ENCODE assay signal across 20 cellular contexts in the genomic region with DNA sequence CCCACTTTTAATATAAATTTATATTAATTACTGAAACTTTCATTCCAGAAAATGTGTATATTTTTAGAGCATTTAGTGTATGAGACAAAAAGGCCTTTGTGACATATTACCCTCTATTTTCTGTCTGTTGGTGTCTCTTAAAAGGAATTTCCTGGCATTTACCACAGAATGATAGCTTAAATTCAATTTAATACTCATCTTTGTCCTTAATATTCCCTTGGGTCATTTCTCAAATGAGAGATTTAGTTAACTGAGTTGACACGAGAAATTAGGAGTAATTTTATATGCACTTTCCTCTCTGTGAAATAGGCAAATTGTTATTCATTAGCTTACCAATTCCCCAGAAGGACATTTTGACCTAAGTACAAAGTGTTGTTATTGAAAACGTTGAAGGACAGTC.
DNase-seq lines count a peak whose midpoint lies in the region; TF ChIP-seq lines count a peak whose summit lies in the region.
"Had no signal": no experiment of that assay in that cellular context is flagged by ENCODE, and none has a peak within 500 bp of the region (broad histone marks: within the 10 kb centered on the region; RNA-seq: fewer than 3 reads in every experiment).

No MANE protein-coding gene starts in this region.

- no TSS peak for BruUV-seq in A673 (replicated peaks; lab: Mats Ljungman, UMichigan)

- H3K4me1 ChIP-seq in A673 (ENCODE audit: insufficient read depth, low read length, poor library complexity, severe bottlenecking): peaks cover 59% of the 10 kb centered on the region
- peaks cover 10% of the 10 kb centered on the region for H3K4me1 ChIP-seq in suprapubic skin
- H3K4me1 ChIP-seq: BE2C, Caco-2 had no signal

- peak overlapping the region; percentile 55 for H3K27ac ChIP-seq in A673 (ENCODE audit: low read depth, low read length, poor library complexity, severe bottlenecking)
- peak overlapping the region; percentile 4 for H3K27ac ChIP-seq in suprapubic skin
- H3K27ac ChIP-seq: 22Rv1, A549, BLaER1 had no signal

- in situ Hi-C loops in SK-MEL-5 (cut with HindIII; ENCODE audit: low pct_unique_long_range_greater_than_20kb, low sequenced_read_pairs): no loop called here

- CTCF ChIA-PET in A673 (lab: Charles Lee): no interaction called here

- no peak overlapping the region for H3K4me3 ChIP-seq in A673 (ENCODE audit: low read depth, low read length, poor library complexity, severe bottlenecking)
- H3K4me3 ChIP-seq in suprapubic skin: no peak overlapping the region
- H3K4me3 ChIP-seq: A549, BLaER1 had no signal

- no peaks in the 10 kb centered on the region for H3K36me3 ChIP-seq in A673 (ENCODE audit: insufficient read depth, low read length, poor library complexity, severe bottlenecking)
- no peaks in the 10 kb centered on the region for H3K36me3 ChIP-seq in suprapubic skin
- H3K36me3 ChIP-seq: BE2C, BLaER1 had no signal

- no peaks in the 10 kb centered on the region for H3K27me3 ChIP-seq in A673 (replicated peaks; ENCODE audit: insufficient read depth, low read depth, low read length, poor library complexity)
- H3K27me3 ChIP-seq in suprapubic skin: no peaks in the 10 kb centered on the region
- H3K27me3 ChIP-seq: BE2C, BLaER1 had no signal

- TF ChIP-seq EP300 in suprapubic skin (IDR thresholded peaks at IDR 0.05): no peak

- TF ChIP-seq CTCF in A673 (conservative IDR thresholded peaks at IDR 0.05; ENCODE audit: low read depth, low read length): no peak
- no peak for TF ChIP-seq CTCF in suprapubic skin (IDR thresholded peaks at IDR 0.05)

- H3K9me3 ChIP-seq in A673 (ENCODE audit: low read depth, low read length, poor library complexity, severe bottlenecking) (peaks cover 2% of the 10 kb centered on the region), suprapubic skin (no peaks in the 10 kb centered on the region)
- H3K9me3 ChIP-seq: A549, BE2C, BLaER1, Caco-2 had no signal

- POLR2A ChIA-PET in A673 (lab: Charles Lee; ENCODE audit: low non-redundant PET): no interaction called here

- DNase-seq in A673 (ENCODE audit: low spot score): peak; percentile 80
- peak; percentile 19 for DNase-seq in SK-MEL-5 (ENCODE audit: low read depth, low spot score)
- DNase-seq in foreskin melanocyte: peak; percentile 61
- no peak for DNase-seq in suprapubic skin (ENCODE audit: low spot score in 2 of 2)
- no peak for DNase-seq in NCI-H526 treated with DMSO at 0.1 percent for 48 hours (lab: John Stamatoyannopoulos, UW)
- no peak for DNase-seq in stimulated activated CD4-positive, alpha-beta T cell treated with anti-CD3 and anti-CD28 coated beads, Interleukin-12 subunit alpha, Interleukin-12 subunit beta, amount 100 ng/mL, for 4 hours
- DNase-seq in activated CD4-positive, alpha-beta T cell treated with anti-CD3 and anti-CD28 coated beads for 1 hour: no peak
- DNase-seq: ACHN; BE2C; C1 segment of cervical spinal cord; Caco-2; Calu3; CD4-positive, alpha-beta memory T cell; CD4-positive, CD25-positive, alpha-beta regulatory T cell; CD8-positive, alpha-beta memory T cell; DMS79 treated with DMSO at 0.1 percent for 48 hours; GF-D8 had no signal

- no peak for TF ChIP-seq POLR2A in suprapubic skin (IDR thresholded peaks at IDR 0.05)

- intact Hi-C loops in A673 (cut with micrococcal nuclease; ENCODE audit: unreplicated experiment): loop anchor here (5.0 kb wide), 4 partner anchors 77 to 222 kb away; partner anchors contain the start of gene CTTNBP2

- whole genome bisulfite sequencing in suprapubic skin: 47% methylated on average over 2 of the region's 2 CpGs

Comparison
In these comparisons a context has a peak if more than half of its experiments do, and no peak if none do; other contexts are left out.
1. DNase-seq: peak in A673 (single experiment), SK-MEL-5 (single experiment) and foreskin melanocyte (single experiment); none in suprapubic skin (0 of 2), NCI-H526 treated with DMSO at 0.1 percent for 48 hours (single experiment), stimulated activated CD4-positive, alpha-beta T cell treated with anti-CD3 and anti-CD28 coated beads, Interleukin-12 subunit alpha, Interleukin-12 subunit beta, amount 100 ng/mL, for 4 hours (single experiment) and activated CD4-positive, alpha-beta T cell treated with anti-CD3 and anti-CD28 coated beads for 1 hour (single experiment).